1 cellular context compared by ENCODE assay signal in genomic region chr19:1478934-1479707, GRCh38.
TF ChIP-seq lines count a peak whose summit lies in the region.

C19orf25 (minus strand) TSS chr19:1479215; CDS start chr19:1478903, 312 bp downstream.

TF ChIP-seq in HepG2, 621 proteins besides CTCF, POLR2A, EP300 and RAD21 (continued from another document and continues in another):
- TF ChIP-seq RARG (CRISPR knock-in tag; IDR thresholded peaks at IDR 0.05; ENCODE audit: low read depth) (no peak), PRPF4 (IDR thresholded peaks at IDR 0.05; ENCODE audit: low read depth, low read length, poor library complexity, severe bottlenecking) (no peak), NR0B2 (CRISPR knock-in tag; IDR thresholded peaks at IDR 0.05) (0 out of 2 replicates have a peak, but pooled peaks have one; percentile 13), MAFG (CRISPR knock-in tag; IDR thresholded peaks at IDR 0.05) (no peak), ZNF790 (CRISPR knock-in tag; IDR thresholded peaks at IDR 0.05; ENCODE audit: borderline replicate concordance) (peak; percentile 28; the same call in 1 of the 2 replicates), ZNF839 (CRISPR knock-in tag; IDR thresholded peaks at IDR 0.05; ENCODE audit: borderline replicate concordance) (peak; percentile 50; the same call in 1 of the 2 replicates), DMTF1 (CRISPR knock-in tag; IDR thresholded peaks at IDR 0.05) (no peak), ZNF329 (CRISPR knock-in tag; IDR thresholded peaks at IDR 0.05; ENCODE audit: low read depth) (peak; percentile 37; the same call in 1 of the 2 replicates), AFF4 (CRISPR knock-in tag; IDR thresholded peaks at IDR 0.05) (no peak), KLF11 (CRISPR knock-in tag; IDR thresholded peaks at IDR 0.05) (peak; percentile 57; the same call in 1 of the 2 replicates), ZEB1 (IDR thresholded peaks at IDR 0.05; ENCODE audit: insufficient replicate concordance, low read depth) (no peak), KAT2B (IDR thresholded peaks at IDR 0.05; ENCODE audit: borderline replicate concordance, low read depth, low read length) (no peak), YEATS4 (CRISPR knock-in tag; IDR thresholded peaks at IDR 0.05; ENCODE audit: borderline replicate concordance) (no peak; the same call in 1 of the 2 replicates), NCOA5 (CRISPR knock-in tag; IDR thresholded peaks at IDR 0.05) (no peak), ZNF30 (CRISPR knock-in tag; IDR thresholded peaks at IDR 0.05) (no peak), ZNF121 (CRISPR knock-in tag; IDR thresholded peaks at IDR 0.05) (peak; percentile 26; the same call in 1 of the 2 replicates), PPARG (CRISPR knock-in tag; conservative IDR thresholded peaks at IDR 0.05) (no peak; the same call in 1 of the 2 replicates), ZFY (CRISPR knock-in tag; IDR thresholded peaks at IDR 0.05) (peak; percentile 53), GATAD1 (CRISPR knock-in tag; IDR thresholded peaks at IDR 0.05) (peak; percentile 88), ARID5B (CRISPR knock-in tag; IDR thresholded peaks at IDR 0.05) (peak; percentile 23; the same call in 1 of the 2 replicates), HIC2 (CRISPR knock-in tag; IDR thresholded peaks at IDR 0.05; ENCODE audit: low read depth) (peak; percentile 25; the same call in 1 of the 2 replicates), CAMTA2 (CRISPR knock-in tag; IDR thresholded peaks at IDR 0.05; ENCODE audit: borderline replicate concordance) (0 out of 2 replicates have a peak, but pooled peaks have one; percentile 62), EED (CRISPR knock-in tag; IDR thresholded peaks at IDR 0.05) (no peak), WIZ (CRISPR knock-in tag; IDR thresholded peaks at IDR 0.05) (0 out of 2 replicates have a peak, but pooled peaks have one; percentile 34), SMYD3 (CRISPR knock-in tag; IDR thresholded peaks at IDR 0.05) (no peak), ZNF562 (CRISPR knock-in tag; IDR thresholded peaks at IDR 0.05; ENCODE audit: borderline replicate concordance) (no peak), ZNF343 (CRISPR knock-in tag; IDR thresholded peaks at IDR 0.05) (no peak), IRF1 (CRISPR knock-in tag; IDR thresholded peaks at IDR 0.05; ENCODE audit: low read depth) (no peak), BATF2 (CRISPR knock-in tag; IDR thresholded peaks at IDR 0.05) (peak; percentile 27; the same call in 1 of the 2 replicates), SYNCRIP (IDR thresholded peaks at IDR 0.05; ENCODE audit: insufficient read depth, low read depth, low read length) (no peak), ZBTB33 (CRISPR knock-in tag; IDR thresholded peaks at IDR 0.05) (peak; percentile 32; the same call in 1 of the 2 replicates), RXRA (CRISPR knock-in tag; IDR thresholded peaks at IDR 0.05) (peak; percentile 39), ZBTB10 (CRISPR knock-in tag; IDR thresholded peaks at IDR 0.05; ENCODE audit: borderline replicate concordance) (no peak), HES4 (CRISPR knock-in tag; IDR thresholded peaks at IDR 0.05; ENCODE audit: borderline replicate concordance) (no peak), SOX13 (IDR thresholded peaks at IDR 0.05) (no peak), SOX13 (CRISPR knock-in tag; conservative IDR thresholded peaks at IDR 0.05 in 1 of 2, IDR thresholded peaks at IDR 0.05 in 1 of 2) (peak in 1 of 2 experiments; percentile 42; a peak in 2 of 4 replicates), PITX1 (CRISPR knock-in tag; IDR thresholded peaks at IDR 0.05) (no peak; the same call in 1 of the 2 replicates), SIX1 (CRISPR knock-in tag; IDR thresholded peaks at IDR 0.05; ENCODE audit: borderline replicate concordance) (no peak)
